Comparison of ENCODE assay signal across 19 cellular contexts in genomic region chr1:67333603-67334002, GRCh38. TPM values are rescaled to one million over a fixed set of nuclear protein-coding genes. Genes with fewer than 3 reads are reported as not detected.
DNase-seq lines count a peak whose midpoint lies in the region; TF ChIP-seq lines count a peak whose summit lies in the region.
"Had no signal": no experiment of that assay in that cellular context is flagged by ENCODE, and none has a peak within 500 bp of the region (broad histone marks: within the 10 kb centered on the region; RNA-seq: fewer than 3 reads in every experiment).

No MANE protein-coding gene starts in this region.

- H4K20me1 ChIP-seq in osteoblast (ENCODE audit: insufficient read depth, low read length): no peaks in the 10 kb centered on the region

- intact Hi-C loops in activated CD4-positive, alpha-beta memory T cell treated with anti-CD3 and anti-CD28 coated beads for 36 hours (cut with micrococcal nuclease): loop anchor here (1.0 to 10.0 kb wide), 17 partner anchors 8 to 999 kb away; partner anchors contain the start of genes IL23R and SERBP1

- H3K9me3 ChIP-seq in endodermal cell (ENCODE audit: control insufficient read depth, low read length) (no peaks in the 10 kb centered on the region), thymus (ENCODE audit: control insufficient read depth) (no peaks in the 10 kb centered on the region), osteoblast (ENCODE audit: low read depth, low read length) (no peaks in the 10 kb centered on the region)
- H3K9me3 ChIP-seq: esophagus squamous epithelium, stomach had no signal

- H3K27me3 Mint-ChIP-seq in activated naive CD4-positive, alpha-beta T cell treated with anti-CD3 and anti-CD28 coated beads, Interleukin-2, amount 50 U/mL, for 24 hours: no peaks in the 10 kb centered on the region
- no peaks in the 10 kb centered on the region for H3K27me3 Mint-ChIP-seq in activated CD4-positive, alpha-beta memory T cell treated with anti-CD3 and anti-CD28 coated beads for 36 hours
- H3K27me3 Mint-ChIP-seq in endodermal cell (ENCODE audit: insufficient read depth): no peaks in the 10 kb centered on the region

- H3K4me1 ChIP-seq in endodermal cell (ENCODE audit: control insufficient read depth, insufficient read depth, low read length): no peaks in the 10 kb centered on the region
- H3K4me1 ChIP-seq in thymus (ENCODE audit: control insufficient read depth, insufficient read depth, low read length): peaks cover 9% of the 10 kb centered on the region
- no peaks in the 10 kb centered on the region for H3K4me1 ChIP-seq in osteoblast (ENCODE audit: insufficient read depth, low read length)

- peak overlapping the region; percentile 55 for H3K4me3 Mint-ChIP-seq in activated naive CD4-positive, alpha-beta T cell treated with anti-CD3 and anti-CD28 coated beads, Interleukin-2, amount 50 U/mL, for 24 hours
- no peak overlapping the region for H3K4me3 Mint-ChIP-seq in activated CD4-positive, alpha-beta memory T cell treated with anti-CD3 and anti-CD28 coated beads for 36 hours
- H3K4me3 Mint-ChIP-seq in endodermal cell: no peak overlapping the region
- H3K4me3 Mint-ChIP-seq: WTC11 had no signal

- no peaks in the 10 kb centered on the region for H3K27me3 ChIP-seq in endodermal cell (ENCODE audit: control insufficient read depth, insufficient read depth, low read length, poor library complexity, severe bottlenecking)
- H3K27me3 ChIP-seq in thymus (ENCODE audit: control insufficient read depth, insufficient read depth): no peaks in the 10 kb centered on the region
- no peaks in the 10 kb centered on the region for H3K27me3 ChIP-seq in osteoblast (ENCODE audit: insufficient read depth, low read length)
- H3K27me3 ChIP-seq: dorsolateral prefrontal cortex, esophagus squamous epithelium, stomach had no signal

- peak overlapping the region; percentile 88 for H3K27ac Mint-ChIP-seq in activated naive CD4-positive, alpha-beta T cell treated with anti-CD3 and anti-CD28 coated beads, Interleukin-2, amount 50 U/mL, for 24 hours
- peak overlapping the region; percentile 82 for H3K27ac Mint-ChIP-seq in activated CD4-positive, alpha-beta memory T cell treated with anti-CD3 and anti-CD28 coated beads for 36 hours
- H3K27ac Mint-ChIP-seq in endodermal cell: peak overlapping the region; percentile 8
- H3K27ac Mint-ChIP-seq: WTC11 had no signal

- H2AFZ ChIP-seq in osteoblast (ENCODE audit: low read length): no peak overlapping the region

- H3K36me3 ChIP-seq in endodermal cell (ENCODE audit: control insufficient read depth, insufficient read depth, low read length) (no peaks in the 10 kb centered on the region), thymus (ENCODE audit: control insufficient read depth, insufficient read depth) (no peaks in the 10 kb centered on the region), osteoblast (ENCODE audit: insufficient read depth, low read length) (no peaks in the 10 kb centered on the region)
- H3K36me3 ChIP-seq: esophagus squamous epithelium, stomach had no signal

- peaks cover 73% of the 10 kb centered on the region for H3K4me1 Mint-ChIP-seq in activated naive CD4-positive, alpha-beta T cell treated with anti-CD3 and anti-CD28 coated beads, Interleukin-2, amount 50 U/mL, for 24 hours
- peaks cover 86% of the 10 kb centered on the region for H3K4me1 Mint-ChIP-seq in activated CD4-positive, alpha-beta memory T cell treated with anti-CD3 and anti-CD28 coated beads for 36 hours (ENCODE audit: low read depth)
- peaks cover 17% of the 10 kb centered on the region for H3K4me1 Mint-ChIP-seq in endodermal cell

- no peaks in the 10 kb centered on the region for H3K79me2 ChIP-seq in osteoblast (ENCODE audit: insufficient read depth, low read length)

- H3K36me3 Mint-ChIP-seq in activated naive CD4-positive, alpha-beta T cell treated with anti-CD3 and anti-CD28 coated beads, Interleukin-2, amount 50 U/mL, for 24 hours: peaks cover 37% of the 10 kb centered on the region
- peaks cover 55% of the 10 kb centered on the region for H3K36me3 Mint-ChIP-seq in activated CD4-positive, alpha-beta memory T cell treated with anti-CD3 and anti-CD28 coated beads for 36 hours
- H3K36me3 Mint-ChIP-seq in endodermal cell (ENCODE audit: low read depth): no peaks in the 10 kb centered on the region
- H3K36me3 Mint-ChIP-seq: WTC11 had no signal

- 91 to 92% methylated on average over 2 of the region's 3 CpGs for whole genome bisulfite sequencing in endodermal cell (ENCODE audit: insufficient coverage in 1 of 2, insufficient read length in 1 of 2), 2 experiments
- 96% methylated on average over 3 of the region's 3 CpGs for WGBS in thymus

- H3K4me3 ChIP-seq in endodermal cell (ENCODE audit: low read length) (no peak overlapping the region), thymus (ENCODE audit: low read length) (no peak overlapping the region), osteoblast (ENCODE audit: insufficient read depth, low read length) (no peak overlapping the region)
- H3K4me3 ChIP-seq: dorsolateral prefrontal cortex, esophagus squamous epithelium, stomach had no signal

- no peak for DNase-seq in activated naive CD4-positive, alpha-beta T cell treated with anti-CD3 and anti-CD28 coated beads, Interleukin-2, amount 50 U/mL, for 16 hours
- no peak for DNase-seq in activated CD4-positive, alpha-beta memory T cell treated with anti-CD3 and anti-CD28 coated beads for 36 hours
- no peak for DNase-seq in endodermal cell
- DNase-seq in GM19238 (ENCODE audit: insufficient read length, low spot score): no peak
- DNase-seq in osteoblast (ENCODE audit: insufficient read length, low spot score, missing footprints): no peak
- DNase-seq: activated CD8-positive, alpha-beta memory T cell treated with anti-CD3 and anti-CD28 coated beads, Interleukin-2, amount 50 U/mL, for 4 hours; dorsolateral prefrontal cortex; EL; esophagus squamous epithelium; NCI-H2029; NCI-H446 treated with DMSO at 0.1 percent for 48 hours; nucleus accumbens; right cardiac atrium; stomach; SW 1271 had no signal

- CTCF ChIA-PET in activated CD4-positive, alpha-beta memory T cell treated with anti-CD3 and anti-CD28 coated beads for 36 hours (lab: Charles Lee): interaction anchor here (0.7 to 4.5 kb wide), 10 partner anchors 17 to 172 kb away, joined by 3 to 25 read pairs (median 4); no protein-coding TSS in a partner anchor

- H3K9me3 Mint-ChIP-seq in activated naive CD4-positive, alpha-beta T cell treated with anti-CD3 and anti-CD28 coated beads, Interleukin-2, amount 50 U/mL, for 24 hours: no peaks in the 10 kb centered on the region
- H3K9me3 Mint-ChIP-seq in activated CD4-positive, alpha-beta memory T cell treated with anti-CD3 and anti-CD28 coated beads for 36 hours: no peaks in the 10 kb centered on the region
- no peaks in the 10 kb centered on the region for H3K9me3 Mint-ChIP-seq in endodermal cell
- H3K9me3 Mint-ChIP-seq: WTC11 had no signal

- no peak overlapping the region for H3K9ac ChIP-seq in endodermal cell (ENCODE audit: extremely low read depth, low read length, poor library complexity, severe bottlenecking)

- POLR2A ChIA-PET in activated CD4-positive, alpha-beta memory T cell treated with anti-CD3 and anti-CD28 coated beads for 36 hours (lab: Charles Lee): interaction anchor here (0.7 to 3.8 kb wide), 19 partner anchors 8 to 351 kb away, joined by 3 to 23 read pairs (median 9); partner anchors contain the start of genes GADD45A, IL12RB2 and SERBP1

- H3K4me2 ChIP-seq in osteoblast (ENCODE audit: insufficient read depth, low read length): no peak overlapping the region

- TF ChIP-seq CTCF in endodermal cell (conservative IDR thresholded peaks at IDR 0.05): no peak
- no peak for TF ChIP-seq CTCF in osteoblast (IDR thresholded peaks at IDR 0.05; ENCODE audit: extremely low read depth, low read depth, low read length)

- H3K27ac ChIP-seq in endodermal cell (ENCODE audit: low read depth, low read length) (no peak overlapping the region), thymus (ENCODE audit: low read depth) (peak overlapping the region; percentile 31), osteoblast (ENCODE audit: low read depth, low read length) (no peak overlapping the region)
- H3K27ac ChIP-seq: dorsolateral prefrontal cortex, stomach had no signal

RNA-seq across cellular contexts. Expression of gene IL12RB2, which starts 25.9 kb away (rescaled TPM):
- total RNA-seq in activated CD4-positive, alpha-beta memory T cell treated with anti-CD3 and anti-CD28 coated beads for 36 hours: 10 to 100 TPM; 86.9 to 90.7 TPM
- under 1 TPM in 1 of 2 donors, not detected in 1; 0.29 TPM for total RNA-seq in endodermal cell
- 0.53 TPM for polyA plus RNA-seq in endodermal cell (2013, experiment 1 of 2)
- polyA plus RNA-seq in endodermal cell (2013, experiment 2 of 2): 1.0 TPM
- 1.3 TPM for polyA plus RNA-seq in thymus
- not detected in 2 replicates for total RNA-seq in osteoblast
- total RNA-seq: glomerular endothelial cell had no signal

Comparison
In these comparisons a context has a peak if more than half of its experiments do, and no peak if none do; other contexts are left out.
1. H3K27ac Mint-ChIP-seq: peak in every context shown above with its lines; median percentile 88 in activated naive CD4-positive, alpha-beta T cell treated with anti-CD3 and anti-CD28 coated beads, Interleukin-2, amount 50 U/mL, for 24 hours; 82 in activated CD4-positive, alpha-beta memory T cell treated with anti-CD3 and anti-CD28 coated beads for 36 hours; 8 in endodermal cell.
2. RNA of gene IL12RB2, which starts 25.9 kb away (total RNA-seq): 86.9 to 90.7 TPM in activated CD4-positive, alpha-beta memory T cell treated with anti-CD3 and anti-CD28 coated beads for 36 hours; 0.29 TPM in endodermal cell and not detected in osteoblast; every median in the first group is over 10 times any median in the second.